20 cellular contexts compared by ENCODE assay signal in the genomic region with DNA sequence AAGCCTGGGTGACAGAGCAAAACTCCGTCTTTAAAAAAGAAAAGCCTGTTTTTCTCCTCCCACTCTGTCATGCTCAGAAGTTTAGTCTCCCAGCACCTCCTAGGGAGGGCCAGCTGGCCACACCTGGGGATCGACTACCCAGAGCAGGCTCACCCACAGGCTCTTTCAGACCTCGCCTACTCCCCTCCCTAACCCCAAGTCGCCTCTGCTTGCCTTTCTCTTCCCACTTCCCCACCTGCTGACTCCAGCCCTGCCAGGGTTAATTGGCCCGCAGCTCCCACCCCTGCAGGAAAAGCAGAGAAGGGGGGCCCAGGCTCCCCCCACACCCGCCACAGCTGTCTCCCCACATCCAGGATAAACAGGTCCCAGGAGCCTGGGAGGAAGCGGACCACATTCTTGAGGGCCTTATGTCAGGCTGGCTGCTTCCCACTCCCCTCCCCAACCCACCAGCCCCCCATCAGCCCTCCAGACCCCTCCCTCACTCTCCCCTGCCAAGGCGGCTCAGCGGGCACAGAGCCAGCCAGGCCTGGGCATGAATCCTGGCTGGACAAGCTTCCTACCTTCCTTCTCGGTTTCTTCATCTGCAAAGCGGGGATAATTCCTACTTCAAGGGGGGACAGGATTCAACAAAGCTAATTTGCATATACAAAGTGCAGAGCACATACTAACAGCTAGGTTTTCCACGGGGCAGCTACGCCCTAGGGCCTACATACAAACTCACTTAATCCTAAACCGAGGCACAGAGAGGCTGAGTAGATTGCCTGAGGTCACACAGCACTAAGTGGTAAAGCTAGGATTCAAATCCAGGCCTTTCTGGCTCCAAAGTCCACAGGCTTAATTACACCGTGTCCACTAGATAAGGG. TPM values are rescaled to one million over a fixed set of nuclear protein-coding genes. Genes with fewer than 3 reads are reported as not detected.
DNase-seq lines count a peak whose midpoint lies in the region; ATAC-seq, FAIRE-seq and TF ChIP-seq lines count a peak whose summit lies in the region.
"Had no signal": no experiment of that assay in that cellular context is flagged by ENCODE, and none has a peak within 500 bp of the region (broad histone marks: within the 10 kb centered on the region; RNA-seq: fewer than 3 reads in every experiment).

No MANE protein-coding gene starts in this region.

- in situ Hi-C loops in HepG2 (cut with HindIII; ENCODE audit: extremely low pct_ligation_motif_present, low pct_unique_long_range_greater_than_20kb), result no loop called here

- no peak overlapping the region for H2AFZ ChIP-seq in HepG2 (ENCODE audit: low read length)
- H2AFZ ChIP-seq: PC-9 had no signal

- no peak overlapping the region for H4K5ac ChIP-seq in mesendoderm (ENCODE audit: low read length)

- no peak overlapping the region for H2BK15ac ChIP-seq in mesendoderm (replicated peaks; ENCODE audit: low read depth)

- H3K18ac ChIP-seq in mesendoderm (ENCODE audit: low read length), result no peak overlapping the region

- H3K36me3 ChIP-seq in HepG2 (replicated peaks in 1 of 2; ENCODE audit: control insufficient read depth in 1 of 2, insufficient read depth in 2 of 2, low read length in 2 of 2) (no peaks in the 10 kb centered on the region), right lobe of liver (no peaks in the 10 kb centered on the region), mesendoderm (ENCODE audit: control insufficient read depth, insufficient read depth, low read length) (no peaks in the 10 kb centered on the region)
- H3K36me3 ChIP-seq: BLaER1 treated with 17β-estradiol and CSF1 and Interleukin-3, amounts not matched to agents 10 nM and 100 nM had no signal

- no peak overlapping the region for H3K27ac Mint-ChIP-seq in WTC11
- H3K27ac Mint-ChIP-seq in activated CD4-positive, alpha-beta memory T cell treated with anti-CD3 and anti-CD28 coated beads, Interleukin-2, amount 10 ng/mL, durations not matched to agents 7 days and 5 days, result no peak overlapping the region

- no peak overlapping the region for H3K4me2 ChIP-seq in HepG2 (ENCODE audit: low read depth, low read length)
- no peak overlapping the region for H3K4me2 ChIP-seq in mesendoderm (ENCODE audit: low read length)
- H3K4me2 ChIP-seq: PC-9 had no signal

- intact Hi-C loops in HepG2 (cut with micrococcal nuclease; ENCODE audit: unreplicated experiment) (no loop called here), right lobe of liver (cut with DNase I) (loop anchor here (10.0 kb wide), 2 partner anchors 210 to 1620 kb away; no protein-coding TSS in a partner anchor)

- H4K20me1 ChIP-seq in HepG2 (ENCODE audit: insufficient read depth, low read length), result no peaks in the 10 kb centered on the region
- H4K20me1 ChIP-seq: BLaER1 treated with 17β-estradiol and CSF1 and Interleukin-3, amounts not matched to agents 10 nM and 100 nM had no signal

- no peak overlapping the region for H3K9ac ChIP-seq in HepG2 (ENCODE audit: insufficient read depth, low read depth, low read length)
- no peak overlapping the region for H3K9ac ChIP-seq in mesendoderm (ENCODE audit: low read length)

- TF ChIP-seq EP300 in HepG2 (IDR thresholded peaks at IDR 0.05; ENCODE audit: low read depth in 2 of 2, low read length in 2 of 2) (no peak), HepG2 (CRISPR knock-in tag; IDR thresholded peaks at IDR 0.05; ENCODE audit: borderline replicate concordance) (no peak)

- H3K23ac ChIP-seq in mesendoderm (ENCODE audit: low read length), result no peak overlapping the region

- no peak overlapping the region for H4K8ac ChIP-seq in mesendoderm (ENCODE audit: low read depth, low read length)

- POLR2A ChIA-PET in HepG2 (lab: Yijun Ruan, JAX) (no interaction called here), WTC11 (lab: Charles Lee) (no interaction called here)
- POLR2A ChIA-PET in activated CD4-positive, alpha-beta memory T cell treated with anti-CD3 and anti-CD28 coated beads, Interleukin-2, amount 10 ng/mL, durations not matched to agents 7 days and 5 days (lab: Charles Lee), result no interaction called here

- CTCF ChIA-PET in HepG2 (lab: Yijun Ruan, JAX; ENCODE audit: low intra/inter-chr PET ratio, low total read pairs), result no interaction called here
- CTCF ChIA-PET in WTC11 (lab: Charles Lee), result interaction anchor here (1.2 to 1.7 kb wide), 6 partner anchors 8 to 233 kb away, joined by 4 to 11 read pairs (median 6); no protein-coding TSS in a partner anchor
- CTCF ChIA-PET in activated CD4-positive, alpha-beta memory T cell treated with anti-CD3 and anti-CD28 coated beads, Interleukin-2, amount 10 ng/mL, durations not matched to agents 7 days and 5 days (lab: Charles Lee), result no interaction called here

- no peaks in the 10 kb centered on the region for H3K9me3 Mint-ChIP-seq in WTC11
- no peaks in the 10 kb centered on the region for H3K9me3 Mint-ChIP-seq in activated CD4-positive, alpha-beta memory T cell treated with anti-CD3 and anti-CD28 coated beads, Interleukin-2, amount 10 ng/mL, durations not matched to agents 7 days and 5 days

- no TSS peak for BruUV-seq in HepG2 (replicated peaks; lab: Mats Ljungman, UMichigan)

- H3K27ac ChIP-seq in HepG2 (ENCODE audit: extremely low read length, insufficient read depth, low read length), result no peak overlapping the region
- H3K27ac ChIP-seq in right lobe of liver, result no peak overlapping the region
- H3K27ac ChIP-seq in mesendoderm (ENCODE audit: low read depth, low read length), result no peak overlapping the region
- H3K27ac ChIP-seq: BLaER1 treated with 17β-estradiol and CSF1 and Interleukin-3, amounts not matched to agents 10 nM and 100 nM; HL-60; PC-9; SK-N-MC had no signal

- no peaks in the 10 kb centered on the region for H3K9me3 ChIP-seq in HepG2 (ENCODE audit: low read length)
- no peaks in the 10 kb centered on the region for H3K9me3 ChIP-seq in right lobe of liver
- H3K9me3 ChIP-seq: BLaER1 treated with 17β-estradiol and CSF1 and Interleukin-3, amounts not matched to agents 10 nM and 100 nM had no signal

- TF ChIP-seq RAD21 in HepG2 (CRISPR knock-in tag; IDR thresholded peaks at IDR 0.05), result no peak

- H3K56ac ChIP-seq in mesendoderm (ENCODE audit: low read length), result no peak overlapping the region

- no peak for DNase-seq in HepG2 (ENCODE audit: low spot score)
- DNase-seq in right lobe of liver, result no peak
- peak; percentile 26 for DNase-seq in WTC11 (ENCODE audit: low spot score)
- DNase-seq in mesendoderm, result peak; percentile 30
- DNase-seq in urothelium cell line (ENCODE audit: low spot score), result peak; percentile 32
- no peak for DNase-seq in SK-N-DZ (ENCODE audit: low spot score)
- no peak for DNase-seq in activated CD4-positive, alpha-beta memory T cell treated with anti-CD3 and anti-CD28 coated beads, Interleukin-2, amount 10 ng/mL, durations not matched to agents 7 days and 5 days
- no peak for DNase-seq in activated CD4-positive, alpha-beta T cell treated with anti-CD3 and anti-CD28 coated beads for 1 hour
- DNase-seq: 8988T, COR-L47, EL, MV-4-11, NCI-H1417, NCI-H1930, PC-9 had no signal

- no peaks in the 10 kb centered on the region for H3K79me1 ChIP-seq in mesendoderm (ENCODE audit: low read length)

- no peak overlapping the region for H3K4ac ChIP-seq in mesendoderm (ENCODE audit: low read depth, low read length)

- H3K4me1 ChIP-seq in HepG2 (ENCODE audit: insufficient read depth, low read length) (no peaks in the 10 kb centered on the region), right lobe of liver (no peaks in the 10 kb centered on the region), mesendoderm (ENCODE audit: control insufficient read depth, low read depth, low read length) (no peaks in the 10 kb centered on the region)

- no peaks in the 10 kb centered on the region; the same call in none of the 2 replicates for H3K27me3 Mint-ChIP-seq in WTC11 (ENCODE audit: low read depth)
- peaks cover 35% of the 10 kb centered on the region for H3K27me3 Mint-ChIP-seq in activated CD4-positive, alpha-beta memory T cell treated with anti-CD3 and anti-CD28 coated beads, Interleukin-2, amount 10 ng/mL, durations not matched to agents 7 days and 5 days

- no peak overlapping the region for H3K4me3 ChIP-seq in HepG2 (replicated peaks in 1 of 3; ENCODE audit: insufficient read depth in 1 of 3, low read depth in 2 of 3, low read length in 3 of 3)
- H3K4me3 ChIP-seq in right lobe of liver, result no peak overlapping the region
- no peak overlapping the region for H3K4me3 ChIP-seq in mesendoderm (ENCODE audit: low read length)
- H3K4me3 ChIP-seq: BLaER1 treated with 17β-estradiol and CSF1 and Interleukin-3, amounts not matched to agents 10 nM and 100 nM; PC-9; SK-N-MC had no signal

- H3K4me1 Mint-ChIP-seq in WTC11, result peaks cover 18% of the 10 kb centered on the region
- no peaks in the 10 kb centered on the region for H3K4me1 Mint-ChIP-seq in activated CD4-positive, alpha-beta memory T cell treated with anti-CD3 and anti-CD28 coated beads, Interleukin-2, amount 10 ng/mL, durations not matched to agents 7 days and 5 days

- no peak overlapping the region for H2BK5ac ChIP-seq in mesendoderm (ENCODE audit: low read length)

- H2AK5ac ChIP-seq in mesendoderm (ENCODE audit: low read length), result no peak overlapping the region

- H3K27me3 ChIP-seq in HepG2 (ENCODE audit: control insufficient read depth in 1 of 2, insufficient read depth in 2 of 2, low read length in 2 of 2), result peaks cover 0 to 20% of the 10 kb centered on the region in 2 experiments; a peak in 3 of 5 replicates
- H3K27me3 ChIP-seq in right lobe of liver, result no peaks in the 10 kb centered on the region
- H3K27me3 ChIP-seq in mesendoderm (ENCODE audit: insufficient read depth, low read length, poor library complexity), result no peaks in the 10 kb centered on the region

- no peaks in the 10 kb centered on the region for H3K79me2 ChIP-seq in HepG2 (ENCODE audit: insufficient read depth, low read length)
- no peaks in the 10 kb centered on the region for H3K79me2 ChIP-seq in mesendoderm (ENCODE audit: control insufficient read depth, insufficient read depth, low read length)

- H2BK120ac ChIP-seq in mesendoderm (ENCODE audit: low read depth, low read length), result no peak overlapping the region

- TF ChIP-seq CTCF in HepG2 (CRISPR knock-in tag; IDR thresholded peaks at IDR 0.05) (no peak), right lobe of liver (IDR thresholded peaks at IDR 0.05) (no peak), WTC11 (IDR thresholded peaks at IDR 0.05) (no peak)

- TF ChIP-seq POLR2A in HepG2 (IDR thresholded peaks at IDR 0.05; ENCODE audit: insufficient read depth in 1 of 2, low read depth in 2 of 2, low read length in 2 of 2) (no peak), right lobe of liver (IDR thresholded peaks at IDR 0.05) (no peak)

- H3K36me3 Mint-ChIP-seq in WTC11, result no peaks in the 10 kb centered on the region
- no peaks in the 10 kb centered on the region for H3K36me3 Mint-ChIP-seq in activated CD4-positive, alpha-beta memory T cell treated with anti-CD3 and anti-CD28 coated beads, Interleukin-2, amount 10 ng/mL, durations not matched to agents 7 days and 5 days (ENCODE audit: low read depth)

- ATAC-seq in HepG2 (no peak), right lobe of liver (no peak), WTC11 (peak; percentile 14)
- ATAC-seq: HCT116 had no signal

- no peak overlapping the region for H3K4me3 Mint-ChIP-seq in WTC11
- no peak overlapping the region for H3K4me3 Mint-ChIP-seq in activated CD4-positive, alpha-beta memory T cell treated with anti-CD3 and anti-CD28 coated beads, Interleukin-2, amount 10 ng/mL, durations not matched to agents 7 days and 5 days

- FAIRE-seq in HepG2 (lab: Jason Lieb, UNC) (no peak), urothelium cell line (lab: Jason Lieb, UNC) (no peak)
- FAIRE-seq: HTR-8/SVneo had no signal

- WGBS in HepG2 (ENCODE audit: low lambda C conversion rate), result 25% methylated on average over 13 of the region's 15 CpGs
- 42% methylated on average over 13 of the region's 15 CpGs for WGBS in right lobe of liver (ENCODE audit: insufficient coverage, low coverage, low lambda C conversion rate, missing lambda C conversion rate)
- no CpG with 5 or more reads among the region's 15 CpGs for WGBS in mesendoderm (ENCODE audit: extremely low coverage, insufficient coverage, low lambda C conversion rate)

RNA-seq across cellular contexts. Expression of a gene that starts 44.9 kb away (rescaled TPM):
- total RNA-seq in HepG2 (2016; rRNA removed; fragmentation: Illumina TruSeq; extraction: Trizol), result not detected in 2 replicates
- total RNA-seq in HepG2 (2016; cell fraction: cytosol; rRNA removed; fragmentation: Illumina TruSeq; extraction: Trizol; ENCODE audit: low read depth), result not detected in 2 replicates
- not detected in 2 replicates for total RNA-seq in HepG2 (2016; cell fraction: insoluble cytoplasmic fraction; rRNA removed; fragmentation: Illumina TruSeq; extraction: Trizol)
- not detected in 2 replicates for total RNA-seq in HepG2 (2016; cell fraction: membrane; rRNA removed; fragmentation: Illumina TruSeq; extraction: Trizol)
- not detected in 2 replicates for total RNA-seq in HepG2 (2016; cell fraction: nucleus; rRNA removed; fragmentation: Illumina TruSeq; extraction: Trizol)
- polyA plus RNA-seq in HepG2 (2011; rRNA removed), result not detected in 2 replicates
- polyA plus RNA-seq in HepG2 (2011; cell fraction: cytosol; rRNA removed), result 0.01 TPM in 1 of 2 replicates, not detected in the other
- polyA plus RNA-seq in HepG2 (2011; cell fraction: nucleus; rRNA removed), result 0.08 and 0.16 TPM in 2 replicates
- 0.09 TPM in 1 of 2 replicates, not detected in the other for polyA plus RNA-seq in HepG2 (2012)
- not detected in 2 replicates for polyA plus RNA-seq in HepG2 (2016; cell fraction: cytosol; fragmentation: Illumina TruSeq; extraction: Trizol; ENCODE audit: low read depth)
- not detected in 2 replicates for polyA plus RNA-seq in HepG2 (2016; cell fraction: insoluble cytoplasmic fraction; fragmentation: Illumina TruSeq; extraction: Trizol; ENCODE audit: low read depth)
- polyA plus RNA-seq in HepG2 (2016; cell fraction: membrane; fragmentation: Illumina TruSeq; extraction: Trizol; ENCODE audit: low read depth), result not detected in 2 replicates
- polyA plus RNA-seq in HepG2 (2016; cell fraction: nucleus; fragmentation: Illumina TruSeq; extraction: Trizol; ENCODE audit: insufficient read depth, low read depth), result not detected in 2 replicates
- polyA minus RNA-seq in HepG2 (2011; rRNA and poly(A)+ RNA removed; ENCODE audit: low replicate concordance), result not detected in 2 replicates
- not detected in 2 replicates for polyA minus RNA-seq in HepG2 (2011; cell fraction: cytosol; rRNA and poly(A)+ RNA removed)
- not detected in 2 replicates for polyA minus RNA-seq in HepG2 (2011; cell fraction: nucleus; rRNA and poly(A)+ RNA removed)
- total RNA-seq in right lobe of liver, result under 1 TPM in 1 of 6 experiments, not detected in 5; 0.07 TPM
- total RNA-seq in WTC11 (2021), result not detected in 3 replicates
- not detected for polyA plus RNA-seq in mesendoderm (2013, experiment 1 of 2)
- polyA plus RNA-seq in mesendoderm (2013, experiment 2 of 2), result not detected
- not detected in 2 replicates for polyA plus RNA-seq in SK-N-DZ (2014; cell fraction: cytosol; rRNA removed)
- polyA plus RNA-seq in SK-N-DZ (2014; cell fraction: nucleus; rRNA removed), result not detected in 2 replicates
- total RNA-seq in activated CD4-positive, alpha-beta memory T cell treated with anti-CD3 and anti-CD28 coated beads, Interleukin-2, amount 10 ng/mL, durations not matched to agents 7 days and 5 days, result not detected
- total RNA-seq: PC-9 had no signal

Comparison
In these comparisons a context has a peak if more than half of its experiments do, and no peak if none do; other contexts are left out.
1. DNase-seq: peak in WTC11 (single experiment), mesendoderm (single experiment) and urothelium cell line (single experiment); none in HepG2 (single experiment), right lobe of liver (0 of 3), SK-N-DZ (single experiment), activated CD4-positive, alpha-beta memory T cell treated with anti-CD3 and anti-CD28 coated beads, Interleukin-2, amount 10 ng/mL, durations not matched to agents 7 days and 5 days (single experiment) and activated CD4-positive, alpha-beta T cell treated with anti-CD3 and anti-CD28 coated beads for 1 hour (single experiment).